1 cellular context compared by ENCODE assay signal in genomic region chr10:103966671-103967432, GRCh38.
TF ChIP-seq lines count a peak whose summit lies in the region.

Gene SLK (plus strand): TSS chr10:103967140. CDS start chr10:103967746, 606 bp downstream.

TF ChIP-seq in HEK293, 187 proteins besides CTCF, POLR2A, EP300 and RAD21 (continued from another document):
- TF ChIP-seq PRDM4 (tag by site-specific recombination; IDR thresholded peaks at IDR 0.05) (0 out of 2 replicates have a peak, but pooled peaks have one; percentile 50), ZNF530 (tag by site-specific recombination; IDR thresholded peaks at IDR 0.05; ENCODE audit: low read depth) (no peak), ZNF423 (tag by site-specific recombination; IDR thresholded peaks at IDR 0.05) (no peak), TCF7L2 (IDR thresholded peaks at IDR 0.05; ENCODE audit: borderline replicate concordance, low read depth, low read length) (no peak), ZNF707 (tag by site-specific recombination; IDR thresholded peaks at IDR 0.05) (no peak), ELK4 (IDR thresholded peaks at IDR 0.05; ENCODE audit: borderline replicate concordance, low read depth, low read length) (no peak), ZNF837 (tag by site-specific recombination; IDR thresholded peaks at IDR 0.05) (no peak), ZFP37 (tag by site-specific recombination; IDR thresholded peaks at IDR 0.05) (peak; percentile 37; the same call in 1 of the 2 replicates), ZNF140 (tag by site-specific recombination; IDR thresholded peaks at IDR 0.05) (no peak), PRDM10 (tag by site-specific recombination; IDR thresholded peaks at IDR 0.05) (peak; percentile 94), ZNF416 (tag by site-specific recombination; IDR thresholded peaks at IDR 0.05) (no peak), ZNF341 (tag by site-specific recombination; IDR thresholded peaks at IDR 0.05; ENCODE audit: low read depth) (no peak), ZNF449 (tag by site-specific recombination; IDR thresholded peaks at IDR 0.05) (0 out of 2 replicates have a peak, but pooled peaks have one; percentile 5), ZNF184 (tag by site-specific recombination; IDR thresholded peaks at IDR 0.05) (no peak), ZNF776 (tag by site-specific recombination; IDR thresholded peaks at IDR 0.05; ENCODE audit: borderline replicate concordance) (no peak), ZNF76 (tag by site-specific recombination; IDR thresholded peaks at IDR 0.05; ENCODE audit: borderline replicate concordance, low read depth) (0 out of 2 replicates have a peak, but pooled peaks have one; percentile 34), BCL11B (tag by site-specific recombination; IDR thresholded peaks at IDR 0.05; ENCODE audit: low read depth) (no peak), ZNF23 (tag by site-specific recombination; IDR thresholded peaks at IDR 0.05; ENCODE audit: borderline replicate concordance) (no peak), ZFHX2 (tag by site-specific recombination; conservative IDR thresholded peaks at IDR 0.05) (no peak; the same call in 1 of the 2 replicates), ZXDB (tag by site-specific recombination; IDR thresholded peaks at IDR 0.05) (peak; percentile 65), ZNF792 (tag by site-specific recombination; IDR thresholded peaks at IDR 0.05) (no peak), ZNF830 (tag by site-specific recombination; IDR thresholded peaks at IDR 0.05; ENCODE audit: low read depth) (no peak)
